ENCODE assay signal across 39 cellular contexts in the genomic region with DNA sequence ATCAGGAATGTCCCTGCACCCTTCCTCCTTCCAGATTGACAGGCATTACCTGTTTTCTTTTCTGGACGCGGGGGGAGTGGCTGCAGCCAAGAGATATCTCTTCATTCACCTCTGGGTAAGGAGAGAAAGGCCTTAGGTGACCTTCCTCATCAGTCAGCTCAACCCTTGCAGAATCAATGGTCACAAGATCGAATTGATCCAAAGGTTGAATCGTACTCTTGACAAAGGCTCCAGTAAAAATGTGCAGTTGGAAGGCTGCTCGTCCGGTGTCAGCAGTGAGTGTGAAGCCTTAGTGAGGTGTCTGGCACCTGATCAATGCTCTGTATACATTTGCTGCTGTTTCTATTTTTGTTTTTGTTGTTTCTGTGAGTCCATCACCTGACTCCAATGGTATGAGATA.
"Had no signal": no experiment of that assay in that cellular context is flagged by ENCODE, and none has a peak within 500 bp of the region (broad histone marks: within the 10 kb centered on the region; RNA-seq: fewer than 3 reads in every experiment).

No MANE protein-coding gene starts in this region.

- H3K27me3 Mint-ChIP-seq: activated naive CD4-positive, alpha-beta T cell treated with anti-CD3 and anti-CD28 coated beads, Interleukin-2, amount 10 ng/mL, durations not matched to agents 7 days and 5 days; activated naive CD8-positive, alpha-beta T cell treated with anti-CD3 and anti-CD28 coated beads for 36 hours; activated naive CD8-positive, alpha-beta T cell treated with anti-CD3 and anti-CD28 coated beads, Interleukin-2, amount 10 ng/mL, durations not matched to agents 7 days and 5 days; central memory CD8-positive, alpha-beta T cell had no signal

- FAIRE-seq: astrocyte had no signal

- H3K27ac ChIP-seq: adrenal gland, ascending aorta, body of pancreas, brain microvascular endothelial cell, breast epithelium, cardiac muscle cell had no signal

- ATAC-seq: activated naive CD4-positive, alpha-beta T cell treated with anti-CD3 and anti-CD28 coated beads, Interleukin-2, amount 50 U/mL, for 72 hours; activated naive CD8-positive, alpha-beta T cell treated with anti-CD3 and anti-CD28 coated beads, Interleukin-2, amount 50 U/mL, for 24 hours; activated T-cell treated with anti-CD3 and anti-CD28 coated beads, Interleukin-2, amount 50 U/mL, for 72 hours; activated T-helper 17 cell treated with anti-CD3 and anti-CD28 coated beads, Interleukin-2, amount 50 U/mL, for 72 hours; body of pancreas had no signal

- H3K9me3 ChIP-seq: adrenal gland, ascending aorta, body of pancreas, breast epithelium had no signal

- DNase-seq: activated effector memory CD4-positive, alpha-beta T cell treated with anti-CD3 and anti-CD28 coated beads, Interleukin-2, amount 50 U/mL, for 16 hours; activated effector memory CD4-positive, alpha-beta T cell treated with Interleukin-2 at 50 U/mL for 16 hours; activated gamma-delta T cell; activated gamma-delta T cell treated with Interleukin-2 at 50 U/mL for 16 hours; activated naive CD4-positive, alpha-beta T cell; activated naive CD4-positive, alpha-beta T cell treated with anti-CD3 and anti-CD28 coated beads for 36 hours; activated naive CD4-positive, alpha-beta T cell treated with anti-CD3 and anti-CD28 coated beads, Interleukin-2, amount 10 ng/mL, durations not matched to agents 7 days and 5 days; activated naive CD4-positive, alpha-beta T cell treated with anti-CD3 and anti-CD28 coated beads, Interleukin-2, amount 50 U/mL, for 16 hours; activated naive CD4-positive, alpha-beta T cell treated with Interleukin-2 at 50 U/mL for 16 hours; activated naive CD8-positive, alpha-beta T cell treated with anti-CD3 and anti-CD28 coated beads for 36 hours; activated naive CD8-positive, alpha-beta T cell treated with anti-CD3 and anti-CD28 coated beads, Interleukin-2, amount 10 ng/mL, durations not matched to agents 7 days and 5 days; activated naive CD8-positive, alpha-beta T cell treated with anti-CD3 and anti-CD28 coated beads, Interleukin-2, amount 50 U/mL, for 24 hours; activated T-cell treated with anti-CD3 and anti-CD28 coated beads for 4 hours; activated T-cell treated with anti-CD3 and anti-CD28 coated beads, Interleukin-2, amount 50 U/mL, for 1 hour; activated T-cell treated with anti-CD3 and anti-CD28 coated beads, Interleukin-2, amount 50 U/mL, for 24 hours; activated T-cell treated with anti-CD3 and anti-CD28 coated beads, Interleukin-2, amount 50 U/mL, for 48 hours; activated T-cell treated with anti-CD3 and anti-CD28 coated beads, Interleukin-2, amount 50 U/mL, for 72 hours; adrenal gland; amniotic stem cell; amygdala; anterior cingulate cortex; aorta; body of pancreas; brain microvascular endothelial cell; caudate nucleus; central memory CD4-positive, alpha-beta T cell; cerebellar nuclear complex had no signal

- H3K36me3 ChIP-seq: adrenal gland, ascending aorta, brain microvascular endothelial cell, breast epithelium, cardiac muscle cell had no signal

- H3K36me3 Mint-ChIP-seq: activated naive CD4-positive, alpha-beta T cell treated with anti-CD3 and anti-CD28 coated beads, Interleukin-2, amount 10 ng/mL, durations not matched to agents 7 days and 5 days; activated naive CD4-positive, alpha-beta T cell treated with anti-CD3 and anti-CD28 coated beads, Interleukin-2, amount 50 U/mL, for 24 hours; activated naive CD4-positive, alpha-beta T cell treated with anti-CD3 and anti-CD28 coated beads, Interleukin-2, amount 50 U/mL, for 72 hours; activated naive CD8-positive, alpha-beta T cell; activated naive CD8-positive, alpha-beta T cell treated with anti-CD3 and anti-CD28 coated beads for 36 hours; activated naive CD8-positive, alpha-beta T cell treated with anti-CD3 and anti-CD28 coated beads, Interleukin-2, amount 10 ng/mL, durations not matched to agents 7 days and 5 days; brain had no signal

- H3K27ac Mint-ChIP-seq: activated naive CD4-positive, alpha-beta T cell treated with anti-CD3 and anti-CD28 coated beads for 36 hours; activated naive CD4-positive, alpha-beta T cell treated with anti-CD3 and anti-CD28 coated beads, Interleukin-2, amount 10 ng/mL, durations not matched to agents 7 days and 5 days; activated naive CD4-positive, alpha-beta T cell treated with anti-CD3 and anti-CD28 coated beads, Interleukin-2, amount 50 U/mL, for 24 hours; activated naive CD4-positive, alpha-beta T cell treated with anti-CD3 and anti-CD28 coated beads, Interleukin-2, amount 50 U/mL, for 72 hours; activated naive CD8-positive, alpha-beta T cell; activated naive CD8-positive, alpha-beta T cell treated with anti-CD3 and anti-CD28 coated beads for 36 hours; activated naive CD8-positive, alpha-beta T cell treated with anti-CD3 and anti-CD28 coated beads, Interleukin-2, amount 10 ng/mL, durations not matched to agents 7 days and 5 days; activated naive CD8-positive, alpha-beta T cell treated with anti-CD3 and anti-CD28 coated beads, Interleukin-2, amount 50 U/mL, for 24 hours; activated T-cell treated with anti-CD3 and anti-CD28 coated beads, Interleukin-2, amount 50 U/mL, for 24 hours; activated T-cell treated with anti-CD3 and anti-CD28 coated beads, Interleukin-2, amount 50 U/mL, for 72 hours; activated T-helper 1 cell treated with anti-CD3 and anti-CD28 coated beads, Interleukin-12 subunit alpha, Interleukin-12 subunit beta, Interleukin-2, Interleukin-4 antibody, amounts not matched to agents 30 ng/mL and 10 ng/mL and 1 ng/mL, durations not matched to agents 14 hours and 24 hours and 36 hours; activated T-helper 17 cell treated with anti-CD3 and anti-CD28 coated beads, Interleukin-2, amount 50 U/mL, for 72 hours; activated T-helper 2 cell treated with anti-CD3 and anti-CD28 coated beads, Interferon-gamma antibody, Interleukin-2, Interleukin-4, amounts not matched to agents 10 μg/mL and 5 μg/mL and 100 μg/mL, durations not matched to agents 14 hours and 24 hours and 36 hours; brain had no signal

- H3K4me1 Mint-ChIP-seq: activated naive CD4-positive, alpha-beta T cell treated with anti-CD3 and anti-CD28 coated beads, Interleukin-2, amount 10 ng/mL, durations not matched to agents 7 days and 5 days; activated naive CD4-positive, alpha-beta T cell treated with anti-CD3 and anti-CD28 coated beads, Interleukin-2, amount 50 U/mL, for 24 hours; activated naive CD8-positive, alpha-beta T cell treated with anti-CD3 and anti-CD28 coated beads for 36 hours; activated naive CD8-positive, alpha-beta T cell treated with anti-CD3 and anti-CD28 coated beads, Interleukin-2, amount 10 ng/mL, durations not matched to agents 7 days and 5 days; activated naive CD8-positive, alpha-beta T cell treated with anti-CD3 and anti-CD28 coated beads, Interleukin-2, amount 50 U/mL, for 24 hours; activated T-helper 17 cell treated with anti-CD3 and anti-CD28 coated beads, Interleukin-2, amount 50 U/mL, for 72 hours; brain; central memory CD8-positive, alpha-beta T cell had no signal

- H3K4me3 Mint-ChIP-seq: activated naive CD4-positive, alpha-beta T cell treated with anti-CD3 and anti-CD28 coated beads for 36 hours; activated naive CD4-positive, alpha-beta T cell treated with anti-CD3 and anti-CD28 coated beads, Interleukin-2, amount 10 ng/mL, durations not matched to agents 7 days and 5 days; activated naive CD4-positive, alpha-beta T cell treated with anti-CD3 and anti-CD28 coated beads, Interleukin-2, amount 50 U/mL, for 24 hours; activated naive CD8-positive, alpha-beta T cell; activated naive CD8-positive, alpha-beta T cell treated with anti-CD3 and anti-CD28 coated beads for 36 hours; activated naive CD8-positive, alpha-beta T cell treated with anti-CD3 and anti-CD28 coated beads, Interleukin-2, amount 10 ng/mL, durations not matched to agents 7 days and 5 days; activated naive CD8-positive, alpha-beta T cell treated with anti-CD3 and anti-CD28 coated beads, Interleukin-2, amount 50 U/mL, for 24 hours; activated T-cell treated with anti-CD3 and anti-CD28 coated beads, Interleukin-2, amount 50 U/mL, for 24 hours; activated T-cell treated with anti-CD3 and anti-CD28 coated beads, Interleukin-2, amount 50 U/mL, for 72 hours; activated T-helper 1 cell treated with anti-CD3 and anti-CD28 coated beads, Interleukin-12 subunit alpha, Interleukin-12 subunit beta, Interleukin-2, Interleukin-4 antibody, amounts not matched to agents 30 ng/mL and 10 ng/mL and 1 ng/mL, durations not matched to agents 14 hours and 24 hours and 36 hours; activated T-helper 17 cell treated with anti-CD3 and anti-CD28 coated beads, Interleukin-2, amount 50 U/mL, for 72 hours; brain; central memory CD8-positive, alpha-beta T cell had no signal

- H3K9me3 Mint-ChIP-seq: activated naive CD4-positive, alpha-beta T cell treated with anti-CD3 and anti-CD28 coated beads for 36 hours; activated naive CD4-positive, alpha-beta T cell treated with anti-CD3 and anti-CD28 coated beads, Interleukin-2, amount 10 ng/mL, durations not matched to agents 7 days and 5 days; activated naive CD4-positive, alpha-beta T cell treated with anti-CD3 and anti-CD28 coated beads, Interleukin-2, amount 50 U/mL, for 24 hours; activated naive CD8-positive, alpha-beta T cell treated with anti-CD3 and anti-CD28 coated beads for 36 hours; activated naive CD8-positive, alpha-beta T cell treated with anti-CD3 and anti-CD28 coated beads, Interleukin-2, amount 50 U/mL, for 24 hours; activated T-cell treated with anti-CD3 and anti-CD28 coated beads, Interleukin-2, amount 50 U/mL, for 24 hours; activated T-helper 17 cell treated with anti-CD3 and anti-CD28 coated beads, Interleukin-2, amount 50 U/mL, for 72 hours had no signal

- H3K4me3 ChIP-seq: adrenal gland, ascending aorta, body of pancreas, breast epithelium, cardiac muscle cell had no signal

- H3K27me3 ChIP-seq: adrenal gland, ascending aorta, body of pancreas, brain microvascular endothelial cell, breast epithelium, cardiac muscle cell had no signal

- H3K4me1 ChIP-seq: adrenal gland, ascending aorta, body of pancreas, breast epithelium had no signal
